ENCODE assay signal across 8 cellular contexts in genomic region chr1:111139234-111139955, GRCh38. TPM values are rescaled to one million over a fixed set of nuclear protein-coding genes. Genes with fewer than 3 reads are reported as not detected.
A peak's percentile ranks its signal among the peaks of the same experiment; 100 is the strongest.
DNase-seq lines count a peak whose midpoint lies in the region; ATAC-seq, FAIRE-seq and TF ChIP-seq lines count a peak whose summit lies in the region.

No MANE protein-coding gene starts in this region.

- no peaks in the 10 kb centered on the region for H3K9me3 Mint-ChIP-seq in activated naive CD4-positive, alpha-beta T cell treated with anti-CD3 and anti-CD28 coated beads, Interleukin-2, amount 50 U/mL, for 72 hours

- peaks cover 8 to 23% (median 23%) of the 10 kb centered on the region in 3 donors for H3K4me1 ChIP-seq in pancreas

- no peaks in the 10 kb centered on the region for H3K27me3 ChIP-seq in pancreas

- H3K36me3 ChIP-seq in pancreas, result no peaks in the 10 kb centered on the region

- peak overlapping the region; percentile 94 to 100 for H3K27ac Mint-ChIP-seq in activated naive CD4-positive, alpha-beta T cell treated with anti-CD3 and anti-CD28 coated beads, Interleukin-2, amount 50 U/mL, for 72 hours

- ATAC-seq in GM19463 (IDR thresholded peaks at IDR 0.05; ENCODE audit: unreplicated experiment) (peak; percentile 32), pancreas (peak; percentile 51 to 63 (median 58))
- peak; percentile 6 to 63 for ATAC-seq in activated naive CD4-positive, alpha-beta T cell treated with anti-CD3 and anti-CD28 coated beads, Interleukin-2, amount 50 U/mL, for 72 hours

- H3K27ac ChIP-seq in pancreas, result peak overlapping the region; percentile 72 to 92 (median 86)

- peak; percentile 74 for DNase-seq in COR-L47 (lab: John Stamatoyannopoulos, UW)
- DNase-seq in HPDE6-E6E7 (ENCODE audit: extremely low spot score), result peak; percentile 33
- peak; percentile 55 for DNase-seq in NOMO-1 treated with dmso at 0.1 percent for 144 hours (lab: John Stamatoyannopoulos, UW; ENCODE audit: unreplicated experiment)
- DNase-seq in activated naive CD4-positive, alpha-beta T cell treated with anti-CD3 and anti-CD28 coated beads, Interleukin-2, amount 50 U/mL, for 72 hours (ENCODE audit: low spot score in 2 of 2), result peak in 1 of 2 donors; percentile 42
- peak in 41 of 42 donors; percentile 4 to 75 (median 47) for DNase-seq in head of caudate nucleus
- peak in 2 of 6 donors; percentile 18 to 29 for DNase-seq in pancreas
- peak; percentile 80 for DNase-seq in urothelium cell line (ENCODE audit: low spot score)

- H3K4me3 ChIP-seq in pancreas, result peak overlapping the region; percentile 87 to 93 (median 90)

- H3K36me3 Mint-ChIP-seq in activated naive CD4-positive, alpha-beta T cell treated with anti-CD3 and anti-CD28 coated beads, Interleukin-2, amount 50 U/mL, for 72 hours, result peaks cover 12 to 36% of the 10 kb centered on the region in 2 donors

- WGBS in pancreas, 2 donors, result 0% methylated on average over 34 of the region's 34 CpGs

- FAIRE-seq in pancreas (lab: Jason Lieb, UNC) (no peak), urothelium cell line (lab: Jason Lieb, UNC) (peak; percentile 20)

- intact Hi-C loops in head of caudate nucleus (cut with DNase I) (no loop called here), pancreas (cut with DNase I) (no loop called here)

- no peak for TF ChIP-seq CTCF in pancreas (IDR thresholded peaks at IDR 0.05)

- H3K9me3 ChIP-seq in pancreas, result no peaks in the 10 kb centered on the region

RNA-seq across cellular contexts. Expression of gene DRAM2, which starts 0.5 kb away (rescaled TPM):
- total RNA-seq in activated naive CD4-positive, alpha-beta T cell treated with anti-CD3 and anti-CD28 coated beads, Interleukin-2, amount 50 U/mL, for 72 hours, result 10 to 100 TPM; 23.0 to 36.1 TPM
- 10 to 100 TPM; 10.2 to 32.2 (median 16.7) TPM for total RNA-seq in pancreas
- polyA plus RNA-seq in pancreas, result 10 to 100 TPM; 14.1 to 19.1 TPM

RNA-seq across cellular contexts. Expression of gene CEPT1, which starts 0.6 kb away (rescaled TPM):
- 10 to 100 TPM; 22.9 to 41.6 TPM for total RNA-seq in activated naive CD4-positive, alpha-beta T cell treated with anti-CD3 and anti-CD28 coated beads, Interleukin-2, amount 50 U/mL, for 72 hours
- 10 to 100 TPM; 10.5 to 23.8 (median 13.5) TPM for total RNA-seq in pancreas
- 10 to 100 TPM in 1 of 2 donors, 1 to 10 TPM in 1; 8.5 to 14.0 TPM for polyA plus RNA-seq in pancreas
